1 cellular context compared by ENCODE assay signal in the genomic region with DNA sequence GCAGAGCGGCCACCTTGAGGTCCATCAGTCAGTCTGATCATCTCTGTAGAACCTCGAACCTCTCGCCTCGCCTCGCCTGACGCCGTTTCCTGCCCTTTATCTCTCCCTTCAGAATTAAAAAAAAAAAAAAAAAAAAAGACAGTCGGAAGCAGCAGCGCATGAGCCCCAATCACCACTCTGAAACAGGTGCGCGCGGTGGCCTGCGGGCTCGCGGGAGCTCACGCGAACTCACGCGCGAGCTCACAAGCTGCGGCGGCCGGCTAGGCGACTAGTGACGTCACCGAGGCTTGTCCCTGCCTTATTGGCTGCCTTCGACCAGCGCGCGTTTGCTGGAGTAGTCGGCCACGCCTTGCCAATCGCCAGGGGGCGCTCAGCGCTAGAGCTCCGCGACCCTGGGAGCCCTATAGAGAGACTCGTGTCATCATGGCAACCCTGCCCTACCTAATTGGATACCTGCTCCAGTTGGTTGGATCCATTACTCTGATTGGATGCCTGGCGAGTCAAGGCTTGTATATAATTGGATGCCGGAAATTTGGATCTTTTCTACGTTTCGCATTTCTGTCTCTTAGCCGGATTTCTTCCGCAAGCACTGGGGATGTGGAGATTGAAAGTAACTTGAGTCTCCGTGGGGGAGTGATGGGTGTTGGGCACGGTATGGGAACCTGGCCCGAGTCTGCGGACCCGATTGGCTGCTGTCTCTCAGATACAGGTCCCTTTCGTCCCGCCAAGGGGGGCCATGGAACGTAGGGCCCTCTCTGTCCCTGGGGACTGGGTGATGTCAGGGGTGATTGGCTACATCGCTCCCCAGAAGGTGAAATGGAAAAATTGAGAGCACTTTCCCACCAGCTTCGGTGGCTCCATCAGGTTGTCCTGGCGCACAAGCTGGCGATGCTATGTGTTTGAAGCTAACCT.
TF ChIP-seq lines count a peak whose summit lies in the region.

No MANE protein-coding gene starts in this region.

TF ChIP-seq in K562, 482 proteins besides CTCF, POLR2A, EP300 and RAD21 (continues in another document):
- peak; percentile 12 to 66; a peak in 2 of 4 replicates for TF ChIP-seq MAZ (CRISPR knock-in tag; conservative IDR thresholded peaks at IDR 0.05 in 1 of 2, IDR thresholded peaks at IDR 0.05 in 1 of 2)
- TF ChIP-seq BRD4 (IDR thresholded peaks at IDR 0.05): no peak
- TF ChIP-seq ZNF668 (CRISPR knock-in tag; IDR thresholded peaks at IDR 0.05): no peak
- no peak for TF ChIP-seq MYBL2 (IDR thresholded peaks at IDR 0.05; ENCODE audit: low read depth)
- TF ChIP-seq MYBL2 (CRISPR knock-in tag; IDR thresholded peaks at IDR 0.05; ENCODE audit: borderline replicate concordance): no peak
- 0 out of 2 replicates have a peak, but pooled peaks have one; percentile 34 for TF ChIP-seq ZNF197 (CRISPR knock-in tag; IDR thresholded peaks at IDR 0.05; ENCODE audit: low read depth)
- TF ChIP-seq, protein P1, sequence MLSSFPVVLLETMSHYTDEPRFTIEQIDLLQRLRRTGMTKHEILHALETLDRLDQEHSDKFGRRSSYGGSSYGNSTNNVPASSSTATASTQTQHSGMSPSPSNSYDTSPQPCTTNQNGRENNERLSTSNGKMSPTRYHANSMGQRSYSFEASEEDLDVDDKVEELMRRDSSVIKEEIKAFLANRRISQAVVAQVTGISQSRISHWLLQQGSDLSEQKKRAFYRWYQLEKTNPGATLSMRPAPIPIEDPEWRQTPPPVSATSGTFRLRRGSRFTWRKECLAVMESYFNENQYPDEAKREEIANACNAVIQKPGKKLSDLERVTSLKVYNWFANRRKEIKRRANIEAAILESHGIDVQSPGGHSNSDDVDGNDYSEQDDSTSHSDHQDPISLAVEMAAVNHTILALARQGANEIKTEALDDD (IDR thresholded peaks at IDR 0.05): peak; percentile 39; the same call in 1 of the 2 replicates
- TF ChIP-seq, protein P2, sequence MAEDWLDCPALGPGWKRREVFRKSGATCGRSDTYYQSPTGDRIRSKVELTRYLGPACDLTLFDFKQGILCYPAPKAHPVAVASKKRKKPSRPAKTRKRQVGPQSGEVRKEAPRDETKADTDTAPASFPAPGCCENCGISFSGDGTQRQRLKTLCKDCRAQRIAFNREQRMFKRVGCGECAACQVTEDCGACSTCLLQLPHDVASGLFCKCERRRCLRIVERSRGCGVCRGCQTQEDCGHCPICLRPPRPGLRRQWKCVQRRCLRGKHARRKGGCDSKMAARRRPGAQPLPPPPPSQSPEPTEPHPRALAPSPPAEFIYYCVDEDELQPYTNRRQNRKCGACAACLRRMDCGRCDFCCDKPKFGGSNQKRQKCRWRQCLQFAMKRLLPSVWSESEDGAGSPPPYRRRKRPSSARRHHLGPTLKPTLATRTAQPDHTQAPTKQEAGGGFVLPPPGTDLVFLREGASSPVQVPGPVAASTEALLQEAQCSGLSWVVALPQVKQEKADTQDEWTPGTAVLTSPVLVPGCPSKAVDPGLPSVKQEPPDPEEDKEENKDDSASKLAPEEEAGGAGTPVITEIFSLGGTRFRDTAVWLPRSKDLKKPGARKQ (CRISPR knock-in tag; IDR thresholded peaks at IDR 0.05): peak; percentile 83; the same call in 1 of the 2 replicates
- TF ChIP-seq, protein P3, sequence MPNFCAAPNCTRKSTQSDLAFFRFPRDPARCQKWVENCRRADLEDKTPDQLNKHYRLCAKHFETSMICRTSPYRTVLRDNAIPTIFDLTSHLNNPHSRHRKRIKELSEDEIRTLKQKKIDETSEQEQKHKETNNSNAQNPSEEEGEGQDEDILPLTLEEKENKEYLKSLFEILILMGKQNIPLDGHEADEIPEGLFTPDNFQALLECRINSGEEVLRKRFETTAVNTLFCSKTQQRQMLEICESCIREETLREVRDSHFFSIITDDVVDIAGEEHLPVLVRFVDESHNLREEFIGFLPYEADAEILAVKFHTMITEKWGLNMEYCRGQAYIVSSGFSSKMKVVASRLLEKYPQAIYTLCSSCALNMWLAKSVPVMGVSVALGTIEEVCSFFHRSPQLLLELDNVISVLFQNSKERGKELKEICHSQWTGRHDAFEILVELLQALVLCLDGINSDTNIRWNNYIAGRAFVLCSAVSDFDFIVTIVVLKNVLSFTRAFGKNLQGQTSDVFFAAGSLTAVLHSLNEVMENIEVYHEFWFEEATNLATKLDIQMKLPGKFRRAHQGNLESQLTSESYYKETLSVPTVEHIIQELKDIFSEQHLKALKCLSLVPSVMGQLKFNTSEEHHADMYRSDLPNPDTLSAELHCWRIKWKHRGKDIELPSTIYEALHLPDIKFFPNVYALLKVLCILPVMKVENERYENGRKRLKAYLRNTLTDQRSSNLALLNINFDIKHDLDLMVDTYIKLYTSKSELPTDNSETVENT (CRISPR knock-in tag; IDR thresholded peaks at IDR 0.05): peak; percentile 72; the same call in 1 of the 2 replicates
- TF ChIP-seq, protein P4, sequence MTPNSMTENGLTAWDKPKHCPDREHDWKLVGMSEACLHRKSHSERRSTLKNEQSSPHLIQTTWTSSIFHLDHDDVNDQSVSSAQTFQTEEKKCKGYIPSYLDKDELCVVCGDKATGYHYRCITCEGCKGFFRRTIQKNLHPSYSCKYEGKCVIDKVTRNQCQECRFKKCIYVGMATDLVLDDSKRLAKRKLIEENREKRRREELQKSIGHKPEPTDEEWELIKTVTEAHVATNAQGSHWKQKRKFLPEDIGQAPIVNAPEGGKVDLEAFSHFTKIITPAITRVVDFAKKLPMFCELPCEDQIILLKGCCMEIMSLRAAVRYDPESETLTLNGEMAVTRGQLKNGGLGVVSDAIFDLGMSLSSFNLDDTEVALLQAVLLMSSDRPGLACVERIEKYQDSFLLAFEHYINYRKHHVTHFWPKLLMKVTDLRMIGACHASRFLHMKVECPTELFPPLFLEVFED (CRISPR knock-in tag; conservative IDR thresholded peaks at IDR 0.05): no peak
- TF ChIP-seq, protein P5, sequence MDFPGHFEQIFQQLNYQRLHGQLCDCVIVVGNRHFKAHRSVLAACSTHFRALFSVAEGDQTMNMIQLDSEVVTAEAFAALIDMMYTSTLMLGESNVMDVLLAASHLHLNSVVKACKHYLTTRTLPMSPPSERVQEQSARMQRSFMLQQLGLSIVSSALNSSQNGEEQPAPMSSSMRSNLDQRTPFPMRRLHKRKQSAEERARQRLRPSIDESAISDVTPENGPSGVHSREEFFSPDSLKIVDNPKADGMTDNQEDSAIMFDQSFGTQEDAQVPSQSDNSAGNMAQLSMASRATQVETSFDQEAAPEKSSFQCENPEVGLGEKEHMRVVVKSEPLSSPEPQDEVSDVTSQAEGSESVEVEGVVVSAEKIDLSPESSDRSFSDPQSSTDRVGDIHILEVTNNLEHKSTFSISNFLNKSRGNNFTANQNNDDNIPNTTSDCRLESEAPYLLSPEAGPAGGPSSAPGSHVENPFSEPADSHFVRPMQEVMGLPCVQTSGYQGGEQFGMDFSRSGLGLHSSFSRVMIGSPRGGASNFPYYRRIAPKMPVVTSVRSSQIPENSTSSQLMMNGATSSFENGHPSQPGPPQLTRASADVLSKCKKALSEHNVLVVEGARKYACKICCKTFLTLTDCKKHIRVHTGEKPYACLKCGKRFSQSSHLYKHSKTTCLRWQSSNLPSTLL (IDR thresholded peaks at IDR 0.05): peak; percentile 11; the same call in 1 of the 2 replicates
- TF ChIP-seq CXXC5 (CRISPR knock-in tag; IDR thresholded peaks at IDR 0.05): peak; percentile 93
- TF ChIP-seq CTBP1 (IDR thresholded peaks at IDR 0.05; ENCODE audit: borderline replicate concordance): peak; percentile 66; the same call in 1 of the 2 replicates
- TF ChIP-seq, protein P6, sequence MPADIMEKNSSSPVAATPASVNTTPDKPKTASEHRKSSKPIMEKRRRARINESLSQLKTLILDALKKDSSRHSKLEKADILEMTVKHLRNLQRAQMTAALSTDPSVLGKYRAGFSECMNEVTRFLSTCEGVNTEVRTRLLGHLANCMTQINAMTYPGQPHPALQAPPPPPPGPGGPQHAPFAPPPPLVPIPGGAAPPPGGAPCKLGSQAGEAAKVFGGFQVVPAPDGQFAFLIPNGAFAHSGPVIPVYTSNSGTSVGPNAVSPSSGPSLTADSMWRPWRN (IDR thresholded peaks at IDR 0.05; ENCODE audit: low read depth): peak; percentile 52; the same call in 1 of the 2 replicates
- TF ChIP-seq RFX1 (IDR thresholded peaks at IDR 0.05): peak; percentile 71
- TF ChIP-seq ZNF274 (IDR thresholded peaks at IDR 0.05; ENCODE audit: borderline replicate concordance, low read depth, low read length): no peak
- TF ChIP-seq FOS (IDR thresholded peaks at IDR 0.05; ENCODE audit: extremely low read depth, insufficient read length): peak; percentile 77
- 0 out of 2 replicates have a peak, but pooled peaks have one; percentile 6 for TF ChIP-seq MAFK (IDR thresholded peaks at IDR 0.05; ENCODE audit: low read length)
- no peak for TF ChIP-seq EHMT2 (IDR thresholded peaks at IDR 0.05)
- TF ChIP-seq ZNF124 (CRISPR knock-in tag; IDR thresholded peaks at IDR 0.05): no peak
- TF ChIP-seq RFX5 (IDR thresholded peaks at IDR 0.05; ENCODE audit: low read depth, low read length): peak; percentile 100
- TF ChIP-seq MYC (IDR thresholded peaks at IDR 0.05; ENCODE audit: low read depth, low read length): peak; percentile 67
- no peak for TF ChIP-seq MYC (CRISPR knock-in tag; IDR thresholded peaks at IDR 0.05; ENCODE audit: borderline replicate concordance, low read depth)
- TF ChIP-seq HDGF (IDR thresholded peaks at IDR 0.05): no peak
- TF ChIP-seq JUNB (CRISPR knock-in tag; conservative IDR thresholded peaks at IDR 0.05): peak; percentile 75; the same call in 1 of the 2 replicates
- TF ChIP-seq SREBF1 (IDR thresholded peaks at IDR 0.05; ENCODE audit: borderline replicate concordance, low read depth, low read length): no peak
- TF ChIP-seq EP400 (IDR thresholded peaks at IDR 0.05): peak; percentile 75
- peak; percentile 91 for TF ChIP-seq JUND (IDR thresholded peaks at IDR 0.05; ENCODE audit: borderline replicate concordance, low read depth, low read length)
- peak; percentile 73; the same call in 2 of the 3 replicates for TF ChIP-seq JUND (tag; IDR thresholded peaks at IDR 0.05; ENCODE audit: borderline replicate concordance, low read depth, low read length)
- no peak for TF ChIP-seq POU5F1 (IDR thresholded peaks at IDR 0.05; ENCODE audit: borderline replicate concordance, low read depth, low read length, partially characterized antibody)
- TF ChIP-seq RB1 (IDR thresholded peaks at IDR 0.05; ENCODE audit: low read depth): peak; percentile 85
- TF ChIP-seq SMC3 (conservative IDR thresholded peaks at IDR 0.05; ENCODE audit: insufficient read depth, low read depth, low read length): peak; percentile 86
- TF ChIP-seq TCF3 (CRISPR knock-in tag; IDR thresholded peaks at IDR 0.05): peak; percentile 12; the same call in 1 of the 2 replicates
- TF ChIP-seq, protein P7, sequence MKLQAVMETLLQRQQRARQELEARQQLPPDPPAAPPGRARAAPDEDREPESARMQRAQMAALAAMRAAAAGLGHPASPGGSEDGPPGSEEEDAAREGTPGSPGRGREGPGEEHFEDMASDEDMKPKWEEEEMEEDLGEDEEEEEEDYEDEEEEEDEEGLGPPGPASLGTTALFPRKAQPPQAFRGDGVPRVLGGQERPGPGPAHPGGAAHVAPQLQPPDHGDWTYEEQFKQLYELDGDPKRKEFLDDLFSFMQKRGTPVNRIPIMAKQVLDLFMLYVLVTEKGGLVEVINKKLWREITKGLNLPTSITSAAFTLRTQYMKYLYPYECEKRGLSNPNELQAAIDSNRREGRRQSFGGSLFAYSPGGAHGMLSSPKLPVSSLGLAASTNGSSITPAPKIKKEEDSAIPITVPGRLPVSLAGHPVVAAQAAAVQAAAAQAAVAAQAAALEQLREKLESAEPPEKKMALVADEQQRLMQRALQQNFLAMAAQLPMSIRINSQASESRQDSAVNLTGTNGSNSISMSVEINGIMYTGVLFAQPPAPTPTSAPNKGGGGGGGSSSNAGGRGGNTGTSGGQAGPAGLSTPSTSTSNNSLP (IDR thresholded peaks at IDR 0.05; ENCODE audit: borderline replicate concordance, low read depth, low read length): no peak
- TF ChIP-seq DPF2 (IDR thresholded peaks at IDR 0.05): peak; percentile 16; the same call in 1 of the 2 replicates
- TF ChIP-seq, protein P8, sequence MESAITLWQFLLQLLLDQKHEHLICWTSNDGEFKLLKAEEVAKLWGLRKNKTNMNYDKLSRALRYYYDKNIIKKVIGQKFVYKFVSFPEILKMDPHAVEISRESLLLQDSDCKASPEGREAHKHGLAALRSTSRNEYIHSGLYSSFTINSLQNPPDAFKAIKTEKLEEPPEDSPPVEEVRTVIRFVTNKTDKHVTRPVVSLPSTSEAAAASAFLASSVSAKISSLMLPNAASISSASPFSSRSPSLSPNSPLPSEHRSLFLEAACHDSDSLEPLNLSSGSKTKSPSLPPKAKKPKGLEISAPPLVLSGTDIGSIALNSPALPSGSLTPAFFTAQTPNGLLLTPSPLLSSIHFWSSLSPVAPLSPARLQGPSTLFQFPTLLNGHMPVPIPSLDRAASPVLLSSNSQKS (CRISPR knock-in tag; IDR thresholded peaks at IDR 0.05): no peak
- no peak for TF ChIP-seq FOXK2 (conservative IDR thresholded peaks at IDR 0.05 in 1 of 2, IDR thresholded peaks at IDR 0.05 in 1 of 2; ENCODE audit: low read depth in 2 of 2)
- no peak for TF ChIP-seq EZH2 (IDR thresholded peaks at IDR 0.05; ENCODE audit: borderline replicate concordance, low read depth, low read length)
- TF ChIP-seq, protein P9, sequence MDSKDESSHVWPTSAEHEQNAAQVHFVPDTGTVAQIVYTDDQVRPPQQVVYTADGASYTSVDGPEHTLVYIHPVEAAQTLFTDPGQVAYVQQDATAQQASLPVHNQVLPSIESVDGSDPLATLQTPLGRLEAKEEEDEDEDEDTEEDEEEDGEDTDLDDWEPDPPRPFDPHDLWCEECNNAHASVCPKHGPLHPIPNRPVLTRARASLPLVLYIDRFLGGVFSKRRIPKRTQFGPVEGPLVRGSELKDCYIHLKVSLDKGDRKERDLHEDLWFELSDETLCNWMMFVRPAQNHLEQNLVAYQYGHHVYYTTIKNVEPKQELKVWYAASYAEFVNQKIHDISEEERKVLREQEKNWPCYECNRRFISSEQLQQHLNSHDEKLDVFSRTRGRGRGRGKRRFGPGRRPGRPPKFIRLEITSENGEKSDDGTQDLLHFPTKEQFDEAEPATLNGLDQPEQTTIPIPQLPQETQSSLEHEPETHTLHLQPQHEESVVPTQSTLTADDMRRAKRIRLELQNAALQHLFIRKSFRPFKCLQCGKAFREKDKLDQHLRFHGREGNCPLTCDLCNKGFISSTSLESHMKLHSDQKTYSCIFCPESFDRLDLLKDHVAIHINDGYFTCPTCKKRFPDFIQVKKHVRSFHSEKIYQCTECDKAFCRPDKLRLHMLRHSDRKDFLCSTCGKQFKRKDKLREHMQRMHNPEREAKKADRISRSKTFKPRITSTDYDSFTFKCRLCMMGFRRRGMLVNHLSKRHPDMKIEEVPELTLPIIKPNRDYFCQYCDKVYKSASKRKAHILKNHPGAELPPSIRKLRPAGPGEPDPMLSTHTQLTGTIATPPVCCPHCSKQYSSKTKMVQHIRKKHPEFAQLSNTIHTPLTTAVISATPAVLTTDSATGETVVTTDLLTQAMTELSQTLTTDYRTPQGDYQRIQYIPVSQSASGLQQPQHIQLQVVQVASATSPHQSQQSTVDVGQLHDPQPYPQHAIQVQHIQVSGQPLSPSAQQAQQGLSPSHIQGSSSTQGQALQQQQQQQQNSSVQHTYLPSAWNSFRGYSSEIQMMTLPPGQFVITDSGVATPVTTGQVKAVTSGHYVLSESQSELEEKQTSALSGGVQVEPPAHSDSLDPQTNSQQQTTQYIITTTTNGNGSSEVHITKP (IDR thresholded peaks at IDR 0.05; ENCODE audit: partially characterized antibody): peak; percentile 9
- peak; percentile 43 for TF ChIP-seq NEUROD1 (IDR thresholded peaks at IDR 0.05; ENCODE audit: borderline replicate concordance, low read depth, low read length, partially characterized antibody)
